In the genomic region with DNA sequence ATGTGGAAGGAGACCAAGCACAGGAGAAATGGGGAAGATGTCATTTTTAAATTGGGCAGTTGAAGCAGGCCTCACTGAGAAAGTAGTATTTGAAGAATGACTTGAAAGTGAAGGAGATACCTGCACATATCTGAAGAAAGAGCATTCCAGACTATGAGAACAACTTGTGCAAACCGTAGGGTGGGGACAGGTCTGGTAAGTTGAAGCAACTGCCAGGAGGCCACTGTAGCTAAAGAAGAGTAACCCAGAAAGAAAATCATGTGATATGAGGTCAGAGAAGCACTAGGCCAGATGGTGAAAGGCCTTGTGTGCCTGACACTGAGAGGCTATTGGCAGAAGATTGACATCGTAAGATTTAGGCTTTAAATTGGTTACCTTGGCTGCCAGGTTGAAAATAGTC, we compare ENCODE assay signal across 27 cellular contexts. TPM values are rescaled to one million over a fixed set of nuclear protein-coding genes. Genes with fewer than 3 reads are reported as not detected.
"Had no signal": no experiment of that assay in that cellular context is flagged by ENCODE, and none has a peak within 500 bp of the region (broad histone marks: within the 10 kb centered on the region; RNA-seq: fewer than 3 reads in every experiment).

No MANE protein-coding gene starts in this region.

- ATAC-seq: effector memory CD8-positive, alpha-beta T cell; esophagus mucosa; gastrocnemius medialis; heart right ventricle; left cardiac atrium; left lung; left ventricle myocardium superior; lower lobe of right lung; mucosa of descending colon had no signal

- H3K27ac ChIP-seq: colonic mucosa, epithelial cell of prostate, esophagus squamous epithelium, gastrocnemius medialis, heart right ventricle, left lung, lower lobe of right lung had no signal

- H3K4me3 ChIP-seq: colonic mucosa, esophagus squamous epithelium, gastrocnemius medialis, heart right ventricle, left lung, lower lobe of right lung, mucosa of descending colon had no signal

- FAIRE-seq: endometrium, islet of Langerhans, keratinocyte had no signal

- H3K4me1 ChIP-seq: colonic mucosa had no signal

- H3K9me3 ChIP-seq: colonic mucosa, esophagus squamous epithelium, gastrocnemius medialis, heart right ventricle, left lung, lower lobe of right lung, mucosa of descending colon had no signal

- DNase-seq: colonic mucosa; cortex of kidney; effector CD8-positive, alpha-beta T cell; effector memory CD8-positive, alpha-beta T cell; endodermal cell; erythroblast; esophagus squamous epithelium; foreskin fibroblast; foreskin melanocyte; gastrocnemius medialis; glutamatergic neuron; head of caudate nucleus; heart right ventricle; hippocampal formation; left cardiac atrium; left lung; left ventricle myocardium superior; lower lobe of right lung; mesenchymal stem cell; mucosa of descending colon had no signal

- H3K36me3 ChIP-seq: colonic mucosa, esophagus squamous epithelium, gastrocnemius medialis, heart right ventricle, left lung, lower lobe of right lung had no signal

- H3K27me3 ChIP-seq: colonic mucosa, left lung had no signal

RNA-seq across cellular contexts. Expression of gene RUNX2, which starts 54.3 kb away (rescaled TPM):
- total RNA-seq: dermis microvascular lymphatic vessel endothelial cell, lung microvascular endothelial cell had no signal
